In genomic region chr10:117216611-117217195, GRCh38 we compare ENCODE assay signal across 1 cellular context.
A peak's percentile ranks its signal among the peaks of the same experiment; 100 is the strongest.
TF ChIP-seq lines count a peak whose summit lies in the region.

No MANE protein-coding gene starts in this region.

TF ChIP-seq in HEK293, 187 proteins besides CTCF, POLR2A, EP300 and RAD21 (continued from another document and continues in another):
- peak; percentile 73; the same call in 1 of the 2 replicates for TF ChIP-seq BCL11B (tag by site-specific recombination; IDR thresholded peaks at IDR 0.05; ENCODE audit: low read depth)
- no peak for TF ChIP-seq ZNF280C (tag by site-specific recombination; IDR thresholded peaks at IDR 0.05)
- peak; percentile 77 for TF ChIP-seq ZNF600 (tag by site-specific recombination; IDR thresholded peaks at IDR 0.05)
- TF ChIP-seq ZNF837 (tag by site-specific recombination; IDR thresholded peaks at IDR 0.05): no peak
- TF ChIP-seq ZNF341 (tag by site-specific recombination; IDR thresholded peaks at IDR 0.05; ENCODE audit: low read depth): no peak
- TF ChIP-seq ZNF501 (tag by site-specific recombination; IDR thresholded peaks at IDR 0.05): peak; percentile 88
- TF ChIP-seq ZFP69B (tag by site-specific recombination; IDR thresholded peaks at IDR 0.05): peak; percentile 60; the same call in 1 of the 2 replicates
- TF ChIP-seq ZNF623 (tag by site-specific recombination; IDR thresholded peaks at IDR 0.05): no peak
- TF ChIP-seq ZSCAN4 (tag by site-specific recombination; IDR thresholded peaks at IDR 0.05): no peak; the same call in 1 of the 2 replicates
- TF ChIP-seq FEZF1 (tag by site-specific recombination; IDR thresholded peaks at IDR 0.05): no peak
- TF ChIP-seq ZNF768 (tag by site-specific recombination; IDR thresholded peaks at IDR 0.05): no peak
- no peak for TF ChIP-seq ZNF558 (tag by site-specific recombination; IDR thresholded peaks at IDR 0.05)
- no peak for TF ChIP-seq ZNF404 (tag by site-specific recombination; IDR thresholded peaks at IDR 0.05)
- peak; percentile 96 for TF ChIP-seq ZNF335 (tag by site-specific recombination; conservative IDR thresholded peaks at IDR 0.05)
- peak; percentile 80 for TF ChIP-seq ZSCAN30 (tag by site-specific recombination; IDR thresholded peaks at IDR 0.05)
- TF ChIP-seq ZNF16 (tag by site-specific recombination; IDR thresholded peaks at IDR 0.05; ENCODE audit: low read depth): no peak
- no peak for TF ChIP-seq ZNF645 (tag by site-specific recombination; IDR thresholded peaks at IDR 0.05)
- peak; percentile 32; the same call in 1 of the 2 replicates for TF ChIP-seq ZBTB44 (tag by site-specific recombination; IDR thresholded peaks at IDR 0.05)
- TF ChIP-seq ZNF174 (tag by site-specific recombination; IDR thresholded peaks at IDR 0.05): no peak
- TF ChIP-seq ATF2 (tag by site-specific recombination; IDR thresholded peaks at IDR 0.05; ENCODE audit: low read depth): no peak
- TF ChIP-seq GLIS1 (tag by site-specific recombination; IDR thresholded peaks at IDR 0.05): peak; percentile 53; the same call in 1 of the 2 replicates
- TF ChIP-seq INSM2 (tag by site-specific recombination; IDR thresholded peaks at IDR 0.05): no peak; the same call in 1 of the 2 replicates
- TF ChIP-seq MZF1 (tag by site-specific recombination; IDR thresholded peaks at IDR 0.05; ENCODE audit: borderline replicate concordance): 0 out of 2 replicates have a peak, but pooled peaks have one; percentile 23
- no peak for TF ChIP-seq TCF7L2 (IDR thresholded peaks at IDR 0.05; ENCODE audit: borderline replicate concordance, low read depth, low read length)
- TF ChIP-seq OVOL3 (tag by site-specific recombination; IDR thresholded peaks at IDR 0.05): no peak
- TF ChIP-seq ZNF658 (tag by site-specific recombination; IDR thresholded peaks at IDR 0.05): no peak
- TF ChIP-seq ZNF510 (tag by site-specific recombination; IDR thresholded peaks at IDR 0.05; ENCODE audit: insufficient replicate concordance): no peak
- no peak; the same call in 1 of the 2 replicates for TF ChIP-seq ZNF140 (tag by site-specific recombination; IDR thresholded peaks at IDR 0.05)
- no peak for TF ChIP-seq ZNF621 (tag by site-specific recombination; IDR thresholded peaks at IDR 0.05)
- TF ChIP-seq MYNN (tag by site-specific recombination; IDR thresholded peaks at IDR 0.05; ENCODE audit: borderline replicate concordance): no peak
- TF ChIP-seq ZBTB20 (tag by site-specific recombination; IDR thresholded peaks at IDR 0.05): 0 out of 2 replicates have a peak, but pooled peaks have one; percentile 18
- TF ChIP-seq ZSCAN18 (tag by site-specific recombination; IDR thresholded peaks at IDR 0.05): no peak
- TF ChIP-seq ZNF274 (IDR thresholded peaks at IDR 0.05; ENCODE audit: low read length): no peak
- TF ChIP-seq ZNF274 (tag by site-specific recombination; IDR thresholded peaks at IDR 0.05; ENCODE audit: borderline replicate concordance): no peak
- no peak for TF ChIP-seq ZFP3 (tag by site-specific recombination; IDR thresholded peaks at IDR 0.05; ENCODE audit: low read depth)
- peak; percentile 24; the same call in 1 of the 2 replicates for TF ChIP-seq ZNF518A (tag by site-specific recombination; conservative IDR thresholded peaks at IDR 0.05; ENCODE audit: low read depth)
- peak; percentile 71 for TF ChIP-seq ZNF629 (tag by site-specific recombination; IDR thresholded peaks at IDR 0.05)
- no peak; the same call in 1 of the 2 replicates for TF ChIP-seq ZNF626 (tag by site-specific recombination; IDR thresholded peaks at IDR 0.05)
- no peak for TF ChIP-seq ZNF133 (tag by site-specific recombination; IDR thresholded peaks at IDR 0.05)
- peak; percentile 81; the same call in 1 of the 2 replicates for TF ChIP-seq PBX3 (CRISPR knock-in tag; IDR thresholded peaks at IDR 0.05)
- TF ChIP-seq HOXC10 (CRISPR knock-in tag; IDR thresholded peaks at IDR 0.05): no peak
- no peak for TF ChIP-seq ZNF157 (tag by site-specific recombination; IDR thresholded peaks at IDR 0.05)
- TF ChIP-seq KLF16 (tag by site-specific recombination; IDR thresholded peaks at IDR 0.05): peak; percentile 65
- TF ChIP-seq ZNF704 (tag by site-specific recombination; IDR thresholded peaks at IDR 0.05): no peak
